In the genomic region with DNA sequence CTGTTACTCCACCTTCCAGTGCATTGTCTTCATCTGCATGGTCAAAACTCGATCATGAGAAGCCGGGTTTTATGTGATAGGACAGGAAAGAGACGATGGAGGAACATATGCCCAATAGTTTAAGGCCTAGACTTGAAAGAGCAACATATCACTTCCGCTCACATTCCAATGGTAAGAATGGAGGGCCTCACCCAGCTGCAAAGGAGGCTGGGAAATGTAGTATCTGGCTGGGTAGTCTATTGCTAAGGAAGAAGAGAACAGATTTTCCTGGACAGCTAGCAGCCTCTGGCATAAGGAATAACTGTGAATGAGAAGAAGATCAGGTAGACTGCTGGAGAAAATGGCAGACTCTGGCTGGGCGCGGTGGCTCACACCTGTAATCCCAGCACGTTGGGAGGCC, we compare ENCODE assay signal across 3 cellular contexts.
TF ChIP-seq lines count a peak whose summit lies in the region.

No MANE protein-coding gene starts in this region.

TF ChIP-seq in GM23338, 12 proteins besides CTCF, POLR2A, EP300 and RAD21 (continues in another document):
- TF ChIP-seq, protein P1, sequence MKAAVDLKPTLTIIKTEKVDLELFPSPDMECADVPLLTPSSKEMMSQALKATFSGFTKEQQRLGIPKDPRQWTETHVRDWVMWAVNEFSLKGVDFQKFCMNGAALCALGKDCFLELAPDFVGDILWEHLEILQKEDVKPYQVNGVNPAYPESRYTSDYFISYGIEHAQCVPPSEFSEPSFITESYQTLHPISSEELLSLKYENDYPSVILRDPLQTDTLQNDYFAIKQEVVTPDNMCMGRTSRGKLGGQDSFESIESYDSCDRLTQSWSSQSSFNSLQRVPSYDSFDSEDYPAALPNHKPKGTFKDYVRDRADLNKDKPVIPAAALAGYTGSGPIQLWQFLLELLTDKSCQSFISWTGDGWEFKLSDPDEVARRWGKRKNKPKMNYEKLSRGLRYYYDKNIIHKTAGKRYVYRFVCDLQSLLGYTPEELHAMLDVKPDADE (IDR thresholded peaks at IDR 0.05) = no peak
- TF ChIP-seq JUNB (IDR thresholded peaks at IDR 0.05; ENCODE audit: unreplicated experiment) = no peak
- TF ChIP-seq ZNF331 (CRISPR knock-in tag; IDR thresholded peaks at IDR 0.05; ENCODE audit: low read depth) = no peak
- TF ChIP-seq, protein P2, sequence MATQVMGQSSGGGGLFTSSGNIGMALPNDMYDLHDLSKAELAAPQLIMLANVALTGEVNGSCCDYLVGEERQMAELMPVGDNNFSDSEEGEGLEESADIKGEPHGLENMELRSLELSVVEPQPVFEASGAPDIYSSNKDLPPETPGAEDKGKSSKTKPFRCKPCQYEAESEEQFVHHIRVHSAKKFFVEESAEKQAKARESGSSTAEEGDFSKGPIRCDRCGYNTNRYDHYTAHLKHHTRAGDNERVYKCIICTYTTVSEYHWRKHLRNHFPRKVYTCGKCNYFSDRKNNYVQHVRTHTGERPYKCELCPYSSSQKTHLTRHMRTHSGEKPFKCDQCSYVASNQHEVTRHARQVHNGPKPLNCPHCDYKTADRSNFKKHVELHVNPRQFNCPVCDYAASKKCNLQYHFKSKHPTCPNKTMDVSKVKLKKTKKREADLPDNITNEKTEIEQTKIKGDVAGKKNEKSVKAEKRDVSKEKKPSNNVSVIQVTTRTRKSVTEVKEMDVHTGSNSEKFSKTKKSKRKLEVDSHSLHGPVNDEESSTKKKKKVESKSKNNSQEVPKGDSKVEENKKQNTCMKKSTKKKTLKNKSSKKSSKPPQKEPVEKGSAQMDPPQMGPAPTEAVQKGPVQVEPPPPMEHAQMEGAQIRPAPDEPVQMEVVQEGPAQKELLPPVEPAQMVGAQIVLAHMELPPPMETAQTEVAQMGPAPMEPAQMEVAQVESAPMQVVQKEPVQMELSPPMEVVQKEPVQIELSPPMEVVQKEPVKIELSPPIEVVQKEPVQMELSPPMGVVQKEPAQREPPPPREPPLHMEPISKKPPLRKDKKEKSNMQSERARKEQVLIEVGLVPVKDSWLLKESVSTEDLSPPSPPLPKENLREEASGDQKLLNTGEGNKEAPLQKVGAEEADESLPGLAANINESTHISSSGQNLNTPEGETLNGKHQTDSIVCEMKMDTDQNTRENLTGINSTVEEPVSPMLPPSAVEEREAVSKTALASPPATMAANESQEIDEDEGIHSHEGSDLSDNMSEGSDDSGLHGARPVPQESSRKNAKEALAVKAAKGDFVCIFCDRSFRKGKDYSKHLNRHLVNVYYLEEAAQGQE (IDR thresholded peaks at IDR 0.05; ENCODE audit: unreplicated experiment) = no peak
- TF ChIP-seq EZH2 (IDR thresholded peaks at IDR 0.05; ENCODE audit: low read depth, unreplicated experiment) = no peak
- TF ChIP-seq STAT1 (IDR thresholded peaks at IDR 0.05; ENCODE audit: unreplicated experiment) = no peak
- no peak for TF ChIP-seq EZH2phosphoT487 (IDR thresholded peaks at IDR 0.05; ENCODE audit: unreplicated experiment)
- TF ChIP-seq POLR2AphosphoS5 (IDR thresholded peaks at IDR 0.05; ENCODE audit: low read depth) = no peak
- no peak for TF ChIP-seq NANOG (IDR thresholded peaks at IDR 0.05; ENCODE audit: borderline replicate concordance)

TF ChIP-seq in Ishikawa, 13 proteins besides CTCF, POLR2A, EP300 and RAD21:
- TF ChIP-seq YY1 (IDR thresholded peaks at IDR 0.05; ENCODE audit: low read depth) (peak; percentile 44; the same call in 1 of the 2 replicates), EGR1 (IDR thresholded peaks at IDR 0.05) (no peak), TAF1 (IDR thresholded peaks at IDR 0.05; ENCODE audit: low read depth) (no peak)
- TF ChIP-seq, protein P3, sequence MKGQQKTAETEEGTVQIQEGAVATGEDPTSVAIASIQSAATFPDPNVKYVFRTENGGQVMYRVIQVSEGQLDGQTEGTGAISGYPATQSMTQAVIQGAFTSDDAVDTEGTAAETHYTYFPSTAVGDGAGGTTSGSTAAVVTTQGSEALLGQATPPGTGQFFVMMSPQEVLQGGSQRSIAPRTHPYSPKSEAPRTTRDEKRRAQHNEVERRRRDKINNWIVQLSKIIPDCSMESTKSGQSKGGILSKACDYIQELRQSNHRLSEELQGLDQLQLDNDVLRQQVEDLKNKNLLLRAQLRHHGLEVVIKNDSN (IDR thresholded peaks at IDR 0.05) = no peak

TF ChIP-seq in K562, 482 proteins besides CTCF, POLR2A, EP300 and RAD21 (continues in another document):
- TF ChIP-seq, protein P4, sequence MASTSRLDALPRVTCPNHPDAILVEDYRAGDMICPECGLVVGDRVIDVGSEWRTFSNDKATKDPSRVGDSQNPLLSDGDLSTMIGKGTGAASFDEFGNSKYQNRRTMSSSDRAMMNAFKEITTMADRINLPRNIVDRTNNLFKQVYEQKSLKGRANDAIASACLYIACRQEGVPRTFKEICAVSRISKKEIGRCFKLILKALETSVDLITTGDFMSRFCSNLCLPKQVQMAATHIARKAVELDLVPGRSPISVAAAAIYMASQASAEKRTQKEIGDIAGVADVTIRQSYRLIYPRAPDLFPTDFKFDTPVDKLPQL (IDR thresholded peaks at IDR 0.05; ENCODE audit: extremely low read depth, insufficient read length) = no peak
- TF ChIP-seq, protein P5, sequence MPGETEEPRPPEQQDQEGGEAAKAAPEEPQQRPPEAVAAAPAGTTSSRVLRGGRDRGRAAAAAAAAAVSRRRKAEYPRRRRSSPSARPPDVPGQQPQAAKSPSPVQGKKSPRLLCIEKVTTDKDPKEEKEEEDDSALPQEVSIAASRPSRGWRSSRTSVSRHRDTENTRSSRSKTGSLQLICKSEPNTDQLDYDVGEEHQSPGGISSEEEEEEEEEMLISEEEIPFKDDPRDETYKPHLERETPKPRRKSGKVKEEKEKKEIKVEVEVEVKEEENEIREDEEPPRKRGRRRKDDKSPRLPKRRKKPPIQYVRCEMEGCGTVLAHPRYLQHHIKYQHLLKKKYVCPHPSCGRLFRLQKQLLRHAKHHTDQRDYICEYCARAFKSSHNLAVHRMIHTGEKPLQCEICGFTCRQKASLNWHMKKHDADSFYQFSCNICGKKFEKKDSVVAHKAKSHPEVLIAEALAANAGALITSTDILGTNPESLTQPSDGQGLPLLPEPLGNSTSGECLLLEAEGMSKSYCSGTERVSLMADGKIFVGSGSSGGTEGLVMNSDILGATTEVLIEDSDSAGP (CRISPR knock-in tag; IDR thresholded peaks at IDR 0.05) = no peak
- TF ChIP-seq ETS2 (tag; IDR thresholded peaks at IDR 0.05; ENCODE audit: borderline replicate concordance, poor library complexity, severe bottlenecking) (no peak), HCFC1 (IDR thresholded peaks at IDR 0.05; ENCODE audit: low read depth, low read length) (peak; percentile 71), SRSF3 (IDR thresholded peaks at IDR 0.05; ENCODE audit: insufficient read depth, low read length) (no peak), NR2C2 (CRISPR knock-in tag; IDR thresholded peaks at IDR 0.05) (no peak), NR2C2 (tag; IDR thresholded peaks at IDR 0.05) (peak; percentile 48), TFAM (CRISPR knock-in tag; conservative IDR thresholded peaks at IDR 0.05) (no peak), MTA2 (IDR thresholded peaks at IDR 0.05; ENCODE audit: low read depth) (no peak), GATA2 (CRISPR knock-in tag; IDR thresholded peaks at IDR 0.05) (no peak), MAZ (CRISPR knock-in tag; conservative IDR thresholded peaks at IDR 0.05 in 1 of 2, IDR thresholded peaks at IDR 0.05 in 1 of 2) (no peak), ZNF384 (IDR thresholded peaks at IDR 0.05; ENCODE audit: low read depth, low read length) (no peak), SPI1 (IDR thresholded peaks at IDR 0.05; ENCODE audit: borderline replicate concordance, low read depth, low read length) (peak; percentile 24; the same call in 1 of the 2 replicates), PTTG1 (tag; IDR thresholded peaks at IDR 0.05; ENCODE audit: low read depth) (no peak), NR2C1 (IDR thresholded peaks at IDR 0.05) (no peak), NR2C1 (tag; IDR thresholded peaks at IDR 0.05) (peak; percentile 64), SIX5 (IDR thresholded peaks at IDR 0.05; ENCODE audit: borderline replicate concordance in 1 of 2, insufficient read depth in 1 of 2, low read depth in 1 of 2, low read length in 2 of 2) (peak; percentile 22 to 32; a peak in 1 of 4 replicates), HIVEP1 (CRISPR knock-in tag; IDR thresholded peaks at IDR 0.05) (no peak)
- TF ChIP-seq, protein P6, sequence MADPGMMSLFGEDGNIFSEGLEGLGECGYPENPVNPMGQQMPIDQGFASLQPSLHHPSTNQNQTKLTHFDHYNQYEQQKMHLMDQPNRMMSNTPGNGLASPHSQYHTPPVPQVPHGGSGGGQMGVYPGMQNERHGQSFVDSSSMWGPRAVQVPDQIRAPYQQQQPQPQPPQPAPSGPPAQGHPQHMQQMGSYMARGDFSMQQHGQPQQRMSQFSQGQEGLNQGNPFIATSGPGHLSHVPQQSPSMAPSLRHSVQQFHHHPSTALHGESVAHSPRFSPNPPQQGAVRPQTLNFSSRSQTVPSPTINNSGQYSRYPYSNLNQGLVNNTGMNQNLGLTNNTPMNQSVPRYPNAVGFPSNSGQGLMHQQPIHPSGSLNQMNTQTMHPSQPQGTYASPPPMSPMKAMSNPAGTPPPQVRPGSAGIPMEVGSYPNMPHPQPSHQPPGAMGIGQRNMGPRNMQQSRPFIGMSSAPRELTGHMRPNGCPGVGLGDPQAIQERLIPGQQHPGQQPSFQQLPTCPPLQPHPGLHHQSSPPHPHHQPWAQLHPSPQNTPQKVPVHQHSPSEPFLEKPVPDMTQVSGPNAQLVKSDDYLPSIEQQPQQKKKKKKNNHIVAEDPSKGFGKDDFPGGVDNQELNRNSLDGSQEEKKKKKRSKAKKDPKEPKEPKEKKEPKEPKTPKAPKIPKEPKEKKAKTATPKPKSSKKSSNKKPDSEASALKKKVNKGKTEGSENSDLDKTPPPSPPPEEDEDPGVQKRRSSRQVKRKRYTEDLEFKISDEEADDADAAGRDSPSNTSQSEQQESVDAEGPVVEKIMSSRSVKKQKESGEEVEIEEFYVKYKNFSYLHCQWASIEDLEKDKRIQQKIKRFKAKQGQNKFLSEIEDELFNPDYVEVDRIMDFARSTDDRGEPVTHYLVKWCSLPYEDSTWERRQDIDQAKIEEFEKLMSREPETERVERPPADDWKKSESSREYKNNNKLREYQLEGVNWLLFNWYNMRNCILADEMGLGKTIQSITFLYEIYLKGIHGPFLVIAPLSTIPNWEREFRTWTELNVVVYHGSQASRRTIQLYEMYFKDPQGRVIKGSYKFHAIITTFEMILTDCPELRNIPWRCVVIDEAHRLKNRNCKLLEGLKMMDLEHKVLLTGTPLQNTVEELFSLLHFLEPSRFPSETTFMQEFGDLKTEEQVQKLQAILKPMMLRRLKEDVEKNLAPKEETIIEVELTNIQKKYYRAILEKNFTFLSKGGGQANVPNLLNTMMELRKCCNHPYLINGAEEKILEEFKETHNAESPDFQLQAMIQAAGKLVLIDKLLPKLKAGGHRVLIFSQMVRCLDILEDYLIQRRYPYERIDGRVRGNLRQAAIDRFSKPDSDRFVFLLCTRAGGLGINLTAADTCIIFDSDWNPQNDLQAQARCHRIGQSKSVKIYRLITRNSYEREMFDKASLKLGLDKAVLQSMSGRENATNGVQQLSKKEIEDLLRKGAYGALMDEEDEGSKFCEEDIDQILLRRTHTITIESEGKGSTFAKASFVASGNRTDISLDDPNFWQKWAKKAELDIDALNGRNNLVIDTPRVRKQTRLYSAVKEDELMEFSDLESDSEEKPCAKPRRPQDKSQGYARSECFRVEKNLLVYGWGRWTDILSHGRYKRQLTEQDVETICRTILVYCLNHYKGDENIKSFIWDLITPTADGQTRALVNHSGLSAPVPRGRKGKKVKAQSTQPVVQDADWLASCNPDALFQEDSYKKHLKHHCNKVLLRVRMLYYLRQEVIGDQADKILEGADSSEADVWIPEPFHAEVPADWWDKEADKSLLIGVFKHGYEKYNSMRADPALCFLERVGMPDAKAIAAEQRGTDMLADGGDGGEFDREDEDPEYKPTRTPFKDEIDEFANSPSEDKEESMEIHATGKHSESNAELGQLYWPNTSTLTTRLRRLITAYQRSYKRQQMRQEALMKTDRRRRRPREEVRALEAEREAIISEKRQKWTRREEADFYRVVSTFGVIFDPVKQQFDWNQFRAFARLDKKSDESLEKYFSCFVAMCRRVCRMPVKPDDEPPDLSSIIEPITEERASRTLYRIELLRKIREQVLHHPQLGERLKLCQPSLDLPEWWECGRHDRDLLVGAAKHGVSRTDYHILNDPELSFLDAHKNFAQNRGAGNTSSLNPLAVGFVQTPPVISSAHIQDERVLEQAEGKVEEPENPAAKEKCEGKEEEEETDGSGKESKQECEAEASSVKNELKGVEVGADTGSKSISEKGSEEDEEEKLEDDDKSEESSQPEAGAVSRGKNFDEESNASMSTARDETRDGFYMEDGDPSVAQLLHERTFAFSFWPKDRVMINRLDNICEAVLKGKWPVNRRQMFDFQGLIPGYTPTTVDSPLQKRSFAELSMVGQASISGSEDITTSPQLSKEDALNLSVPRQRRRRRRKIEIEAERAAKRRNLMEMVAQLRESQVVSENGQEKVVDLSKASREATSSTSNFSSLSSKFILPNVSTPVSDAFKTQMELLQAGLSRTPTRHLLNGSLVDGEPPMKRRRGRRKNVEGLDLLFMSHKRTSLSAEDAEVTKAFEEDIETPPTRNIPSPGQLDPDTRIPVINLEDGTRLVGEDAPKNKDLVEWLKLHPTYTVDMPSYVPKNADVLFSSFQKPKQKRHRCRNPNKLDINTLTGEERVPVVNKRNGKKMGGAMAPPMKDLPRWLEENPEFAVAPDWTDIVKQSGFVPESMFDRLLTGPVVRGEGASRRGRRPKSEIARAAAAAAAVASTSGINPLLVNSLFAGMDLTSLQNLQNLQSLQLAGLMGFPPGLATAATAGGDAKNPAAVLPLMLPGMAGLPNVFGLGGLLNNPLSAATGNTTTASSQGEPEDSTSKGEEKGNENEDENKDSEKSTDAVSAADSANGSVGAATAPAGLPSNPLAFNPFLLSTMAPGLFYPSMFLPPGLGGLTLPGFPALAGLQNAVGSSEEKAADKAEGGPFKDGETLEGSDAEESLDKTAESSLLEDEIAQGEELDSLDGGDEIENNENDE (IDR thresholded peaks at IDR 0.05; ENCODE audit: low read depth, low read length) = no peak
- TF ChIP-seq, protein P7, sequence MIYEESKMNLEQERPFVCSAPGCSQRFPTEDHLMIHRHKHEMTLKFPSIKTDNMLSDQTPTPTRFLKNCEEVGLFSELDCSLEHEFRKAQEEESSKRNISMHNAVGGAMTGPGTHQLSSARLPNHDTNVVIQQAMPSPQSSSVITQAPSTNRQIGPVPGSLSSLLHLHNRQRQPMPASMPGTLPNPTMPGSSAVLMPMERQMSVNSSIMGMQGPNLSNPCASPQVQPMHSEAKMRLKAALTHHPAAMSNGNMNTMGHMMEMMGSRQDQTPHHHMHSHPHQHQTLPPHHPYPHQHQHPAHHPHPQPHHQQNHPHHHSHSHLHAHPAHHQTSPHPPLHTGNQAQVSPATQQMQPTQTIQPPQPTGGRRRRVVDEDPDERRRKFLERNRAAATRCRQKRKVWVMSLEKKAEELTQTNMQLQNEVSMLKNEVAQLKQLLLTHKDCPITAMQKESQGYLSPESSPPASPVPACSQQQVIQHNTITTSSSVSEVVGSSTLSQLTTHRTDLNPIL (CRISPR knock-in tag; IDR thresholded peaks at IDR 0.05) = no peak
- TF ChIP-seq, protein P8, sequence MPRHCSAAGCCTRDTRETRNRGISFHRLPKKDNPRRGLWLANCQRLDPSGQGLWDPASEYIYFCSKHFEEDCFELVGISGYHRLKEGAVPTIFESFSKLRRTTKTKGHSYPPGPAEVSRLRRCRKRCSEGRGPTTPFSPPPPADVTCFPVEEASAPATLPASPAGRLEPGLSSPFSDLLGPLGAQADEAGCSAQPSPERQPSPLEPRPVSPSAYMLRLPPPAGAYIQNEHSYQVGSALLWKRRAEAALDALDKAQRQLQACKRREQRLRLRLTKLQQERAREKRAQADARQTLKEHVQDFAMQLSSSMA (CRISPR knock-in tag; IDR thresholded peaks at IDR 0.05) = no peak
